1 cellular context compared by ENCODE assay signal in the genomic region with DNA sequence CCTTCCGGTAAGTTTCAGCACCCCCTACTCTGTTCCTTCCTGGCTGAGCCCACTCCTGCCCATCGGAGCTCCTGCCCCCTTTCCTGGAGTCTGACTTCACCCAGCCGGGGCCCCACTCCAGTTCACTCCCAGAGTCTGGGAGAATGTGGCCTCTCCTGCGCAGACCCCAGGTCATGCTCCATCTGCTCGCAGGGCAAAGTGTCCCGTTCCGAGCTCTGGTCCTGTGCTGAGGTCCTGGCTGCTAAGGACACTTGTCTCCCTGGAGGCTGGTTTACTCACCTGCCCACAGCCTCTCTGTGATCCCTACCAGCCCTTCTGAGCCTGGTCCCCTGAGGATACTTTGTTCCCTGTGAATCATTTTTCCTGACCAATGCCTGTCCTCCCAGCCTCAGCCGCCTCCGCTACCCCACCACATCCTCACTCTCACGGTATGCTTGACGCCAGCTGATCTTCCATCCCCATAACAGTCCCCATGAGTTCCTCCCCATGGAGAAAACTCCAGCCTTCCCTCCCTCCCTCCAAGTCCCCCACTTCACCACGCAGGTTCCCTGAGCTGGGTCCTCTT.
TF ChIP-seq lines count a peak whose summit lies in the region.

No MANE protein-coding gene starts in this region.

TF ChIP-seq in A549, 52 proteins besides CTCF, POLR2A, EP300 and RAD21:
- TF ChIP-seq ZFP36 (IDR thresholded peaks at IDR 0.05; ENCODE audit: borderline replicate concordance, partially characterized antibody): no peak
- no peak for TF ChIP-seq POLR2AphosphoS2 (conservative IDR thresholded peaks at IDR 0.05; ENCODE audit: low read length)
- TF ChIP-seq KDM5A (IDR thresholded peaks at IDR 0.05): no peak
- TF ChIP-seq, protein P1, sequence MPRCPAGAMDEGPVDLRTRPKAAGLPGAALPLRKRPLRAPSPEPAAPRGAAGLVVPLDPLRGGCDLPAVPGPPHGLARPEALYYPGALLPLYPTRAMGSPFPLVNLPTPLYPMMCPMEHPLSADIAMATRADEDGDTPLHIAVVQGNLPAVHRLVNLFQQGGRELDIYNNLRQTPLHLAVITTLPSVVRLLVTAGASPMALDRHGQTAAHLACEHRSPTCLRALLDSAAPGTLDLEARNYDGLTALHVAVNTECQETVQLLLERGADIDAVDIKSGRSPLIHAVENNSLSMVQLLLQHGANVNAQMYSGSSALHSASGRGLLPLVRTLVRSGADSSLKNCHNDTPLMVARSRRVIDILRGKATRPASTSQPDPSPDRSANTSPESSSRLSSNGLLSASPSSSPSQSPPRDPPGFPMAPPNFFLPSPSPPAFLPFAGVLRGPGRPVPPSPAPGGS (IDR thresholded peaks at IDR 0.05): no peak
- TF ChIP-seq, protein P2, sequence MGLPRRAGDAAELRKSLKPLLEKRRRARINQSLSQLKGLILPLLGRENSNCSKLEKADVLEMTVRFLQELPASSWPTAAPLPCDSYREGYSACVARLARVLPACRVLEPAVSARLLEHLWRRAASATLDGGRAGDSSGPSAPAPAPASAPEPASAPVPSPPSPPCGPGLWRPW (IDR thresholded peaks at IDR 0.05): no peak
- no peak for TF ChIP-seq NPAS2 (CRISPR knock-in tag; IDR thresholded peaks at IDR 0.05; ENCODE audit: borderline replicate concordance)
- TF ChIP-seq SMC3 (IDR thresholded peaks at IDR 0.05): no peak
- no peak for TF ChIP-seq HDAC2 (IDR thresholded peaks at IDR 0.05)
- TF ChIP-seq RNF2 (IDR thresholded peaks at IDR 0.05; ENCODE audit: borderline replicate concordance, low read depth): no peak
- no peak for TF ChIP-seq FOXS1 (CRISPR knock-in tag; IDR thresholded peaks at IDR 0.05)
- TF ChIP-seq CHD2 (IDR thresholded peaks at IDR 0.05; ENCODE audit: low read length, partially characterized antibody): no peak
- TF ChIP-seq GATA3 (IDR thresholded peaks at IDR 0.05; ENCODE audit: borderline replicate concordance): no peak
